Comparison of ENCODE assay signal across 2 cellular contexts in genomic region chr19:8355631-8356402, GRCh38.
TF ChIP-seq lines count a peak whose summit lies in the region.

No MANE protein-coding gene starts in this region.

TF ChIP-seq in IMR-90, 13 proteins besides CTCF, POLR2A, EP300 and RAD21:
- TF ChIP-seq MAFK (IDR thresholded peaks at IDR 0.05; ENCODE audit: low read depth, low read length) (no peak), MAZ (IDR thresholded peaks at IDR 0.05; ENCODE audit: borderline replicate concordance, low read depth, low read length) (peak; percentile 57; the same call in 1 of the 2 replicates), CEBPB (IDR thresholded peaks at IDR 0.05; ENCODE audit: low read depth, low read length) (no peak), BHLHE40 (IDR thresholded peaks at IDR 0.05; ENCODE audit: low read depth, low read length) (peak; percentile 69), RCOR1 (IDR thresholded peaks at IDR 0.05; ENCODE audit: insufficient replicate concordance, low read length) (no peak), SMC3 (IDR thresholded peaks at IDR 0.05; ENCODE audit: low read depth, low read length) (no peak; the same call in none of the 2 replicates), MXI1 (IDR thresholded peaks at IDR 0.05; ENCODE audit: borderline replicate concordance, low read depth, low read length) (no peak), CHD1 (IDR thresholded peaks at IDR 0.05; ENCODE audit: low read depth, low read length) (no peak; the same call in 1 of the 2 replicates), FOS (IDR thresholded peaks at IDR 0.05; ENCODE audit: low read depth, low read length) (peak; percentile 93), NFE2L2 (IDR thresholded peaks at IDR 0.05; ENCODE audit: low read depth, low read length) (0 out of 2 replicates have a peak, but pooled peaks have one; percentile 22)
- TF ChIP-seq, protein P1, sequence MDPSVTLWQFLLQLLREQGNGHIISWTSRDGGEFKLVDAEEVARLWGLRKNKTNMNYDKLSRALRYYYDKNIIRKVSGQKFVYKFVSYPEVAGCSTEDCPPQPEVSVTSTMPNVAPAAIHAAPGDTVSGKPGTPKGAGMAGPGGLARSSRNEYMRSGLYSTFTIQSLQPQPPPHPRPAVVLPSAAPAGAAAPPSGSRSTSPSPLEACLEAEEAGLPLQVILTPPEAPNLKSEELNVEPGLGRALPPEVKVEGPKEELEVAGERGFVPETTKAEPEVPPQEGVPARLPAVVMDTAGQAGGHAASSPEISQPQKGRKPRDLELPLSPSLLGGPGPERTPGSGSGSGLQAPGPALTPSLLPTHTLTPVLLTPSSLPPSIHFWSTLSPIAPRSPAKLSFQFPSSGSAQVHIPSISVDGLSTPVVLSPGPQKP (IDR thresholded peaks at IDR 0.05; ENCODE audit: borderline replicate concordance, low read depth, low read length), result no peak

TF ChIP-seq in GM12878, 131 proteins besides CTCF, POLR2A, EP300 and RAD21:
- no peak for TF ChIP-seq CHD1 (IDR thresholded peaks at IDR 0.05; ENCODE audit: low read depth, low read length)
- 0 out of 2 replicates have a peak, but pooled peaks have one; percentile 22 for TF ChIP-seq NR2F1 (conservative IDR thresholded peaks at IDR 0.05)
- TF ChIP-seq USF1 (IDR thresholded peaks at IDR 0.05; ENCODE audit: borderline replicate concordance, extremely low read length, insufficient read depth, low read depth, low read length), result no peak
